17 cellular contexts compared by ENCODE assay signal in the genomic region with DNA sequence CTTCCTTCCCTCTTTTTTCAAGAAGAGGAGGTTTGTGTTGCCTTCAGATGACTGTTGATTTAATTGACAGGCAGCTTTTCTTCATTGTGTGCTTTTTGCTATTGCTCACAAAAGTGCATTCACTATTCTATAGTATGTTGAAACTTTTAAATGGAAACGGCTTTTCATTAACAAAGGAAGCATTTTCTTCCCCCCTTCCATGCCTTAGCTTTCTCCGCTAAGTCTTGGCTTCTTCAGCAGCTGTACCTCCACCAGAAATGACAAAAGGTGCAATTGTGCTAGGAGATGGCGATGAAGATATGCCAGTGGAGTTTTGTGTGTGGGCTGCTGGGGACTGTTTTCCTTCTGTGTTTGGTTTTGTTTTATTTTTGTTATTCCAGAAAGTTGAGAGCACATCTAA. TPM values are rescaled to one million over a fixed set of nuclear protein-coding genes. Genes with fewer than 3 reads are reported as not detected.
DNase-seq lines count a peak whose midpoint lies in the region; ATAC-seq, FAIRE-seq and TF ChIP-seq lines count a peak whose summit lies in the region.
"Had no signal": no experiment of that assay in that cellular context is flagged by ENCODE, and none has a peak within 500 bp of the region (broad histone marks: within the 10 kb centered on the region; RNA-seq: fewer than 3 reads in every experiment).

No MANE protein-coding gene starts in this region.

- no peak overlapping the region for H2AFZ ChIP-seq in neuronal stem cell (ENCODE audit: low read length)

- H3K4me3 Mint-ChIP-seq in CD4-positive, CD25-positive, alpha-beta regulatory T cell = peak overlapping the region in 2 of 4 donors; percentile 29 to 64

- no peak overlapping the region for H2BK5ac ChIP-seq in neuronal stem cell (ENCODE audit: low read length)

- H3K4me2 ChIP-seq in neuronal stem cell (ENCODE audit: insufficient read depth, low read length, poor library complexity, severe bottlenecking) = no peak overlapping the region

- intact Hi-C loops in kidney (cut with DNase I) = no loop called here

- peak overlapping the region; percentile 24 for H3K27ac ChIP-seq in CD4-positive, CD25-positive, alpha-beta regulatory T cell (ENCODE audit: insufficient read depth, low read length, poor library complexity, severe bottlenecking)
- H3K27ac ChIP-seq in RWPE2 (ENCODE audit: poor library complexity, severe bottlenecking) (peak overlapping the region; percentile 86), esophagus (ENCODE audit: low read depth in 2 of 2, low read length in 1 of 2) (peak overlapping the region; percentile 96 to 97), neuronal stem cell (replicated peaks; ENCODE audit: low read length) (peak overlapping the region; percentile 57), kidney (ENCODE audit: low read depth in 2 of 2, low read length in 2 of 2) (no peak overlapping the region)
- H3K27ac ChIP-seq: HL-60 had no signal

- H4K91ac ChIP-seq in neuronal stem cell (ENCODE audit: low read depth, low read length, poor library complexity) = no peak overlapping the region

- no peak overlapping the region for H3K4ac ChIP-seq in neuronal stem cell (ENCODE audit: low read length)

- no peak overlapping the region for H2BK12ac ChIP-seq in neuronal stem cell (ENCODE audit: low read length)

- H3K36me3 ChIP-seq in CD4-positive, CD25-positive, alpha-beta regulatory T cell (ENCODE audit: control insufficient read depth, insufficient read depth, low read length) = peaks cover 3% of the 10 kb centered on the region
- H3K36me3 ChIP-seq in RWPE2 (ENCODE audit: low read depth) (peaks cover 21% of the 10 kb centered on the region), esophagus (ENCODE audit: control insufficient read depth in 2 of 2, insufficient read depth in 2 of 2, low read length in 1 of 2) (no peaks in the 10 kb centered on the region), neuronal stem cell (replicated peaks in 1 of 2; ENCODE audit: control insufficient read depth in 2 of 2, insufficient read depth in 2 of 2, low read length in 2 of 2) (peaks cover 0 to 21% of the 10 kb centered on the region in 2 donors), kidney (ENCODE audit: control insufficient read depth in 1 of 2, insufficient read depth in 2 of 2, low read length in 2 of 2) (peaks cover 0 to 7% of the 10 kb centered on the region in 2 donors)
- H3K36me3 ChIP-seq: gastrocnemius medialis had no signal

- FAIRE-seq in kidney (lab: Jason Lieb, UNC) = no peak
- FAIRE-seq: small intestine had no signal

- no peaks in the 10 kb centered on the region for H3K9me3 Mint-ChIP-seq in CD4-positive, CD25-positive, alpha-beta regulatory T cell
- H3K9me3 Mint-ChIP-seq: activated T-helper 17 cell treated with anti-CD3 and anti-CD28 coated beads, Interleukin-2, amount 50 U/mL, for 72 hours had no signal

- peak overlapping the region; percentile 18 to 81 (median 48) for H3K27ac Mint-ChIP-seq in CD4-positive, CD25-positive, alpha-beta regulatory T cell

- peaks cover 15% of the 10 kb centered on the region for H3K36me3 Mint-ChIP-seq in CD4-positive, CD25-positive, alpha-beta regulatory T cell

- H3K27me3 ChIP-seq in CD4-positive, CD25-positive, alpha-beta regulatory T cell (ENCODE audit: control insufficient read depth, insufficient read depth, low read length) = no peaks in the 10 kb centered on the region
- no peaks in the 10 kb centered on the region for H3K27me3 ChIP-seq in RWPE2 (ENCODE audit: insufficient read depth, poor library complexity, severe bottlenecking)
- H3K27me3 ChIP-seq in esophagus (ENCODE audit: control insufficient read depth in 1 of 2, insufficient read depth in 2 of 2, low read length in 2 of 2) = no peaks in the 10 kb centered on the region
- H3K27me3 ChIP-seq in neuronal stem cell (ENCODE audit: control insufficient read depth in 3 of 3, insufficient read depth in 3 of 3, low read depth in 1 of 3, low read length in 3 of 3) = no peaks in the 10 kb centered on the region
- H3K27me3 ChIP-seq: gastrocnemius medialis, MG63 had no signal

- H3K4me3 ChIP-seq in CD4-positive, CD25-positive, alpha-beta regulatory T cell (ENCODE audit: low read depth, low read length) = peak overlapping the region; percentile 35
- H3K4me3 ChIP-seq in RWPE2 (ENCODE audit: severe bottlenecking) = no peak overlapping the region
- peak overlapping the region in 1 of 2 donors; percentile 1 for H3K4me3 ChIP-seq in esophagus (ENCODE audit: low read depth in 1 of 2, low read length in 2 of 2)
- H3K4me3 ChIP-seq in neuronal stem cell (ENCODE audit: low read length in 2 of 2) = no peak overlapping the region
- H3K4me3 ChIP-seq in kidney (ENCODE audit: low read length in 2 of 2) = no peak overlapping the region
- H3K4me3 ChIP-seq: gastrocnemius medialis, MG63 had no signal

- no peak for ATAC-seq in CD4-positive, CD25-positive, alpha-beta regulatory T cell (ENCODE audit: low read depth in 2 of 2)
- no peak for ATAC-seq in RWPE2 (ENCODE audit: low read depth)
- ATAC-seq: activated T-helper 17 cell treated with anti-CD3 and anti-CD28 coated beads, Interleukin-2, amount 50 U/mL, for 72 hours; gastrocnemius medialis had no signal

- H3K4me1 ChIP-seq in CD4-positive, CD25-positive, alpha-beta regulatory T cell (ENCODE audit: control insufficient read depth, insufficient read depth, low read length, poor library complexity, severe bottlenecking) = peaks cover 25% of the 10 kb centered on the region
- peaks cover 34% of the 10 kb centered on the region for H3K4me1 ChIP-seq in RWPE2 (ENCODE audit: insufficient read depth, poor library complexity, severe bottlenecking)
- no peaks in the 10 kb centered on the region for H3K4me1 ChIP-seq in esophagus (ENCODE audit: control insufficient read depth in 2 of 2, insufficient read depth in 2 of 2, low read length in 1 of 2)
- peaks cover 8 to 29% of the 10 kb centered on the region in 2 donors for H3K4me1 ChIP-seq in neuronal stem cell (ENCODE audit: control insufficient read depth in 2 of 2, insufficient read depth in 1 of 2, low read depth in 1 of 2, low read length in 2 of 2)
- no peaks in the 10 kb centered on the region for H3K4me1 ChIP-seq in kidney (ENCODE audit: control insufficient read depth in 1 of 2, insufficient read depth in 1 of 2, low read depth in 1 of 2, low read length in 2 of 2)

- no peak overlapping the region for H2AK5ac ChIP-seq in neuronal stem cell (ENCODE audit: low read depth, low read length)

- no peaks in the 10 kb centered on the region for H3K79me1 ChIP-seq in neuronal stem cell (ENCODE audit: low read depth, low read length)

- WGBS in esophagus, 2 donors = 50 to 56% methylated on average over 3 of the region's 3 CpGs
- WGBS in neuronal stem cell (ENCODE audit: extremely low coverage in 2 of 2, insufficient read length in 2 of 2, insufficient replicate concordance in 1 of 2), 2 donors = no CpG with 5 or more reads among the region's 3 CpGs

- H3K9me3 ChIP-seq in CD4-positive, CD25-positive, alpha-beta regulatory T cell (ENCODE audit: control insufficient read depth in 2 of 2, low read length in 2 of 2) = no peaks in the 10 kb centered on the region
- H3K9me3 ChIP-seq in RWPE2 (ENCODE audit: severe bottlenecking) = no peaks in the 10 kb centered on the region
- no peaks in the 10 kb centered on the region for H3K9me3 ChIP-seq in esophagus (ENCODE audit: control insufficient read depth in 2 of 2, insufficient read depth in 1 of 2, low read depth in 1 of 2, low read length in 1 of 2)
- H3K9me3 ChIP-seq in neuronal stem cell (replicated peaks in 1 of 2; ENCODE audit: control insufficient read depth in 2 of 2, insufficient read depth in 1 of 2, low read depth in 1 of 2, low read length in 2 of 2) = no peaks in the 10 kb centered on the region
- no peaks in the 10 kb centered on the region for H3K9me3 ChIP-seq in kidney (ENCODE audit: control insufficient read depth in 1 of 2, low read length in 2 of 2)
- H3K9me3 ChIP-seq: gastrocnemius medialis, MG63 had no signal

- no peak overlapping the region for H3K23ac ChIP-seq in neuronal stem cell (ENCODE audit: low read depth, low read length, poor library complexity)

- no peak overlapping the region for H2BK15ac ChIP-seq in neuronal stem cell (ENCODE audit: low read length)

- TF ChIP-seq CTCF in RWPE2 (IDR thresholded peaks at IDR 0.05; ENCODE audit: poor library complexity, severe bottlenecking) (no peak), kidney (IDR thresholded peaks at IDR 0.05; ENCODE audit: borderline replicate concordance, extremely low read depth, insufficient read depth) (no peak)

- no peak overlapping the region for H4K8ac ChIP-seq in neuronal stem cell (ENCODE audit: low read depth, low read length)

- H3K27me3 Mint-ChIP-seq in CD4-positive, CD25-positive, alpha-beta regulatory T cell = no peaks in the 10 kb centered on the region
- H3K27me3 Mint-ChIP-seq: activated T-helper 17 cell treated with anti-CD3 and anti-CD28 coated beads, Interleukin-2, amount 50 U/mL, for 72 hours had no signal

- H3K4me1 Mint-ChIP-seq in CD4-positive, CD25-positive, alpha-beta regulatory T cell = peaks cover 20 to 32% (median 27%) of the 10 kb centered on the region in 4 donors

- no peak overlapping the region for H2BK120ac ChIP-seq in neuronal stem cell (ENCODE audit: low read depth, low read length)

- H3K14ac ChIP-seq in neuronal stem cell (ENCODE audit: low read length) = no peak overlapping the region

- no peak overlapping the region for H3K9ac ChIP-seq in neuronal stem cell (ENCODE audit: low read depth, low read length, poor library complexity)
- no peak overlapping the region for H3K9ac ChIP-seq in kidney (ENCODE audit: low read length in 2 of 2)

- no peak for DNase-seq in CD4-positive, CD25-positive, alpha-beta regulatory T cell
- no peak for DNase-seq in RWPE2 (ENCODE audit: low spot score)
- DNase-seq in neuronal stem cell (ENCODE audit: low spot score) = peak; percentile 31
- DNase-seq in HUDEP-2 (lab: John Stamatoyannopoulos, UW; ENCODE audit: unreplicated experiment in 76 of 76) = no peak
- no peak for DNase-seq in kidney
- no peak for DNase-seq in putamen (ENCODE audit: low spot score)
- no peak for DNase-seq in COLO668 (lab: John Stamatoyannopoulos, UW; ENCODE audit: unreplicated experiment)
- DNase-seq: activated CD4-positive, alpha-beta T cell treated with anti-CD3 and anti-CD28 coated beads, Interleukin-2, amount 50 U/mL, for 48 hours; effector CD4-positive, alpha-beta T cell; gastrocnemius medialis; MG63; NCI-H2081 treated with DMSO at 0.1 percent for 48 hours; NCI-H774 had no signal

- no peak overlapping the region for H3K18ac ChIP-seq in neuronal stem cell (ENCODE audit: low read length)

RNA-seq across cellular contexts. Expression of a gene that starts 52.9 kb away (rescaled TPM):
- 23.9 TPM for total RNA-seq in CD4-positive, CD25-positive, alpha-beta regulatory T cell
- 10 to 100 TPM in 3 of 4 donors, 1 to 10 TPM in 1; 9.1 to 13.9 (median 11.0) TPM for polyA plus RNA-seq in CD4-positive, CD25-positive, alpha-beta regulatory T cell
- polyA plus RNA-seq in esophagus = 1 to 10 TPM; 5.7 to 7.9 TPM
- 20.1 TPM for polyA plus RNA-seq in neuronal stem cell (2013, experiment 1 of 2)
- polyA plus RNA-seq in neuronal stem cell (2013, experiment 2 of 2) = 21.8 TPM
- total RNA-seq in kidney = 27.7 TPM
- polyA plus RNA-seq in kidney (ENCODE audit: insufficient read depth, low read depth, low replicate concordance) = 8.8 TPM

RNA-seq across cellular contexts. Expression of a gene that starts 55.3 kb away (rescaled TPM):
- 1.8 TPM for total RNA-seq in CD4-positive, CD25-positive, alpha-beta regulatory T cell
- polyA plus RNA-seq in CD4-positive, CD25-positive, alpha-beta regulatory T cell = under 1 TPM in 3 of 4 donors, not detected in 1; 0.06 to 0.37 (median 0.11) TPM
- polyA plus RNA-seq in esophagus (10 to 100 TPM; 61.8 to 94.7 TPM), kidney (ENCODE audit: insufficient read depth, low read depth, low replicate concordance) (2.3 TPM)
- polyA plus RNA-seq in neuronal stem cell (2013, experiment 1 of 2) = 1.8 TPM
- 1.9 TPM for polyA plus RNA-seq in neuronal stem cell (2013, experiment 2 of 2)
- total RNA-seq in kidney = 6.0 TPM

Comparison
In these comparisons a context has a peak if more than half of its experiments do, and no peak if none do; other contexts are left out.
1. H3K27ac ChIP-seq: peak in CD4-positive, CD25-positive, alpha-beta regulatory T cell (single experiment), RWPE2 (single experiment), esophagus (2 of 2) and neuronal stem cell (single experiment); none in kidney (0 of 2).
2. RNA of a gene that starts 55.3 kb away (polyA plus RNA-seq): 61.8 to 94.7 TPM in esophagus; 2.3 TPM in kidney (single experiment) and 0.06 to 0.37 TPM in CD4-positive, CD25-positive, alpha-beta regulatory T cell; every median in the first group is over 10 times any median in the second.